3 cellular contexts compared by ENCODE assay signal in the genomic region with DNA sequence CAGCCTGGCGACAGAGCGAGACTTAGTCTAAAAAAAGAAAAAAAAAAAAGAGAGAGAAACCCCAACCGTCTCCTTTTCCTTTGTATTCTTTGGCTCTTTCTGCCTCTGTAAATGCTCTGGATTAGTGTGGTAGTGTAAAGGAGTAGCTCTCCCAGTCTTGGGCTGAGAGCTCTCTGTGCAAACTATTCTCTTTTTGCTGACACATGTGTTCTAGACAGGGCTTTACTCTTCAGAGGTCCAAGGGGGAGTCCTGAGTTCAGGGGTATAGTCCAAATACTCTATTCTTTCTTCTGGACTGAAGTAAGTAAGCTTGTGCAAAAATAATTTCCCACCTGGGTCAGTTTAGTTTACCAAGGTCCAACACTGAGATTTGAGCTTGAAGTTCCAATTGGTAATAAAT.
TF ChIP-seq lines count a peak whose summit lies in the region.

No MANE protein-coding gene starts in this region.

TF ChIP-seq in A549, 52 proteins besides CTCF, POLR2A, EP300 and RAD21:
- TF ChIP-seq EHMT2 (IDR thresholded peaks at IDR 0.05; ENCODE audit: low read depth) = no peak
- TF ChIP-seq MAFK (IDR thresholded peaks at IDR 0.05; ENCODE audit: partially characterized antibody) = peak; percentile 66

TF ChIP-seq in IMR-90, 13 proteins besides CTCF, POLR2A, EP300 and RAD21:
- TF ChIP-seq, protein P1, sequence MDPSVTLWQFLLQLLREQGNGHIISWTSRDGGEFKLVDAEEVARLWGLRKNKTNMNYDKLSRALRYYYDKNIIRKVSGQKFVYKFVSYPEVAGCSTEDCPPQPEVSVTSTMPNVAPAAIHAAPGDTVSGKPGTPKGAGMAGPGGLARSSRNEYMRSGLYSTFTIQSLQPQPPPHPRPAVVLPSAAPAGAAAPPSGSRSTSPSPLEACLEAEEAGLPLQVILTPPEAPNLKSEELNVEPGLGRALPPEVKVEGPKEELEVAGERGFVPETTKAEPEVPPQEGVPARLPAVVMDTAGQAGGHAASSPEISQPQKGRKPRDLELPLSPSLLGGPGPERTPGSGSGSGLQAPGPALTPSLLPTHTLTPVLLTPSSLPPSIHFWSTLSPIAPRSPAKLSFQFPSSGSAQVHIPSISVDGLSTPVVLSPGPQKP (IDR thresholded peaks at IDR 0.05; ENCODE audit: borderline replicate concordance, low read depth, low read length) = no peak
- TF ChIP-seq MAFK (IDR thresholded peaks at IDR 0.05; ENCODE audit: low read depth, low read length) = peak; percentile 80

TF ChIP-seq in K562, 482 proteins besides CTCF, POLR2A, EP300 and RAD21:
- TF ChIP-seq, protein P2, sequence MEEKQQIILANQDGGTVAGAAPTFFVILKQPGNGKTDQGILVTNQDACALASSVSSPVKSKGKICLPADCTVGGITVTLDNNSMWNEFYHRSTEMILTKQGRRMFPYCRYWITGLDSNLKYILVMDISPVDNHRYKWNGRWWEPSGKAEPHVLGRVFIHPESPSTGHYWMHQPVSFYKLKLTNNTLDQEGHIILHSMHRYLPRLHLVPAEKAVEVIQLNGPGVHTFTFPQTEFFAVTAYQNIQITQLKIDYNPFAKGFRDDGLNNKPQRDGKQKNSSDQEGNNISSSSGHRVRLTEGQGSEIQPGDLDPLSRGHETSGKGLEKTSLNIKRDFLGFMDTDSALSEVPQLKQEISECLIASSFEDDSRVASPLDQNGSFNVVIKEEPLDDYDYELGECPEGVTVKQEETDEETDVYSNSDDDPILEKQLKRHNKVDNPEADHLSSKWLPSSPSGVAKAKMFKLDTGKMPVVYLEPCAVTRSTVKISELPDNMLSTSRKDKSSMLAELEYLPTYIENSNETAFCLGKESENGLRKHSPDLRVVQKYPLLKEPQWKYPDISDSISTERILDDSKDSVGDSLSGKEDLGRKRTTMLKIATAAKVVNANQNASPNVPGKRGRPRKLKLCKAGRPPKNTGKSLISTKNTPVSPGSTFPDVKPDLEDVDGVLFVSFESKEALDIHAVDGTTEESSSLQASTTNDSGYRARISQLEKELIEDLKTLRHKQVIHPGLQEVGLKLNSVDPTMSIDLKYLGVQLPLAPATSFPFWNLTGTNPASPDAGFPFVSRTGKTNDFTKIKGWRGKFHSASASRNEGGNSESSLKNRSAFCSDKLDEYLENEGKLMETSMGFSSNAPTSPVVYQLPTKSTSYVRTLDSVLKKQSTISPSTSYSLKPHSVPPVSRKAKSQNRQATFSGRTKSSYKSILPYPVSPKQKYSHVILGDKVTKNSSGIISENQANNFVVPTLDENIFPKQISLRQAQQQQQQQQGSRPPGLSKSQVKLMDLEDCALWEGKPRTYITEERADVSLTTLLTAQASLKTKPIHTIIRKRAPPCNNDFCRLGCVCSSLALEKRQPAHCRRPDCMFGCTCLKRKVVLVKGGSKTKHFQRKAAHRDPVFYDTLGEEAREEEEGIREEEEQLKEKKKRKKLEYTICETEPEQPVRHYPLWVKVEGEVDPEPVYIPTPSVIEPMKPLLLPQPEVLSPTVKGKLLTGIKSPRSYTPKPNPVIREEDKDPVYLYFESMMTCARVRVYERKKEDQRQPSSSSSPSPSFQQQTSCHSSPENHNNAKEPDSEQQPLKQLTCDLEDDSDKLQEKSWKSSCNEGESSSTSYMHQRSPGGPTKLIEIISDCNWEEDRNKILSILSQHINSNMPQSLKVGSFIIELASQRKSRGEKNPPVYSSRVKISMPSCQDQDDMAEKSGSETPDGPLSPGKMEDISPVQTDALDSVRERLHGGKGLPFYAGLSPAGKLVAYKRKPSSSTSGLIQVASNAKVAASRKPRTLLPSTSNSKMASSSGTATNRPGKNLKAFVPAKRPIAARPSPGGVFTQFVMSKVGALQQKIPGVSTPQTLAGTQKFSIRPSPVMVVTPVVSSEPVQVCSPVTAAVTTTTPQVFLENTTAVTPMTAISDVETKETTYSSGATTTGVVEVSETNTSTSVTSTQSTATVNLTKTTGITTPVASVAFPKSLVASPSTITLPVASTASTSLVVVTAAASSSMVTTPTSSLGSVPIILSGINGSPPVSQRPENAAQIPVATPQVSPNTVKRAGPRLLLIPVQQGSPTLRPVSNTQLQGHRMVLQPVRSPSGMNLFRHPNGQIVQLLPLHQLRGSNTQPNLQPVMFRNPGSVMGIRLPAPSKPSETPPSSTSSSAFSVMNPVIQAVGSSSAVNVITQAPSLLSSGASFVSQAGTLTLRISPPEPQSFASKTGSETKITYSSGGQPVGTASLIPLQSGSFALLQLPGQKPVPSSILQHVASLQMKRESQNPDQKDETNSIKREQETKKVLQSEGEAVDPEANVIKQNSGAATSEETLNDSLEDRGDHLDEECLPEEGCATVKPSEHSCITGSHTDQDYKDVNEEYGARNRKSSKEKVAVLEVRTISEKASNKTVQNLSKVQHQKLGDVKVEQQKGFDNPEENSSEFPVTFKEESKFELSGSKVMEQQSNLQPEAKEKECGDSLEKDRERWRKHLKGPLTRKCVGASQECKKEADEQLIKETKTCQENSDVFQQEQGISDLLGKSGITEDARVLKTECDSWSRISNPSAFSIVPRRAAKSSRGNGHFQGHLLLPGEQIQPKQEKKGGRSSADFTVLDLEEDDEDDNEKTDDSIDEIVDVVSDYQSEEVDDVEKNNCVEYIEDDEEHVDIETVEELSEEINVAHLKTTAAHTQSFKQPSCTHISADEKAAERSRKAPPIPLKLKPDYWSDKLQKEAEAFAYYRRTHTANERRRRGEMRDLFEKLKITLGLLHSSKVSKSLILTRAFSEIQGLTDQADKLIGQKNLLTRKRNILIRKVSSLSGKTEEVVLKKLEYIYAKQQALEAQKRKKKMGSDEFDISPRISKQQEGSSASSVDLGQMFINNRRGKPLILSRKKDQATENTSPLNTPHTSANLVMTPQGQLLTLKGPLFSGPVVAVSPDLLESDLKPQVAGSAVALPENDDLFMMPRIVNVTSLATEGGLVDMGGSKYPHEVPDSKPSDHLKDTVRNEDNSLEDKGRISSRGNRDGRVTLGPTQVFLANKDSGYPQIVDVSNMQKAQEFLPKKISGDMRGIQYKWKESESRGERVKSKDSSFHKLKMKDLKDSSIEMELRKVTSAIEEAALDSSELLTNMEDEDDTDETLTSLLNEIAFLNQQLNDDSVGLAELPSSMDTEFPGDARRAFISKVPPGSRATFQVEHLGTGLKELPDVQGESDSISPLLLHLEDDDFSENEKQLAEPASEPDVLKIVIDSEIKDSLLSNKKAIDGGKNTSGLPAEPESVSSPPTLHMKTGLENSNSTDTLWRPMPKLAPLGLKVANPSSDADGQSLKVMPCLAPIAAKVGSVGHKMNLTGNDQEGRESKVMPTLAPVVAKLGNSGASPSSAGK (IDR thresholded peaks at IDR 0.05) = no peak
- TF ChIP-seq SIX5 (IDR thresholded peaks at IDR 0.05; ENCODE audit: borderline replicate concordance in 1 of 2, insufficient read depth in 1 of 2, low read depth in 1 of 2, low read length in 2 of 2) = no peak
- TF ChIP-seq ZNF41 (CRISPR knock-in tag; conservative IDR thresholded peaks at IDR 0.05) = no peak
- no peak for TF ChIP-seq ZEB2 (IDR thresholded peaks at IDR 0.05)
- TF ChIP-seq FOXJ2 (tag; IDR thresholded peaks at IDR 0.05) = no peak
- no peak for TF ChIP-seq TCF7L2 (IDR thresholded peaks at IDR 0.05; ENCODE audit: low read depth, low read length)
- TF ChIP-seq NEUROD1 (IDR thresholded peaks at IDR 0.05; ENCODE audit: borderline replicate concordance, low read depth, low read length, partially characterized antibody) = no peak
- no peak for TF ChIP-seq THRAP3 (IDR thresholded peaks at IDR 0.05; ENCODE audit: borderline replicate concordance)
- 0 out of 2 replicates have a peak, but pooled peaks have one; percentile 26 for TF ChIP-seq MAFK (IDR thresholded peaks at IDR 0.05; ENCODE audit: low read length)
- peak; percentile 40 for TF ChIP-seq MAFF (IDR thresholded peaks at IDR 0.05; ENCODE audit: low read length)
- no peak for TF ChIP-seq FIP1L1 (IDR thresholded peaks at IDR 0.05; ENCODE audit: low read depth, low read length, poor library complexity, severe bottlenecking)
- no peak for TF ChIP-seq ZKSCAN3 (CRISPR knock-in tag; IDR thresholded peaks at IDR 0.05)
- TF ChIP-seq GABPA (tag; conservative IDR thresholded peaks at IDR 0.05; ENCODE audit: low read depth) = no peak
- TF ChIP-seq MAFG (tag; conservative IDR thresholded peaks at IDR 0.05) = peak; percentile 33; the same call in 1 of the 2 replicates
- TF ChIP-seq ZNF316 (IDR thresholded peaks at IDR 0.05) = peak; percentile 37; the same call in 1 of the 2 replicates
- no peak for TF ChIP-seq XRCC3 (IDR thresholded peaks at IDR 0.05)
- TF ChIP-seq SMARCE1 (IDR thresholded peaks at IDR 0.05) = no peak
